In genomic region chr2:15668611-15669305, GRCh38 we compare ENCODE assay signal across 1 cellular context.
TF ChIP-seq lines count a peak whose summit lies in the region.

No MANE protein-coding gene starts in this region.

TF ChIP-seq in IMR-90, 13 proteins besides CTCF, POLR2A, EP300 and RAD21:
- TF ChIP-seq NFE2L2 (IDR thresholded peaks at IDR 0.05; ENCODE audit: low read depth, low read length) (no peak), ELK1 (IDR thresholded peaks at IDR 0.05; ENCODE audit: borderline replicate concordance, low read depth, low read length) (no peak), CEBPB (IDR thresholded peaks at IDR 0.05; ENCODE audit: low read depth, low read length) (no peak), SMC3 (IDR thresholded peaks at IDR 0.05; ENCODE audit: low read depth, low read length) (no peak), CHD1 (IDR thresholded peaks at IDR 0.05; ENCODE audit: low read depth, low read length) (no peak), MAZ (IDR thresholded peaks at IDR 0.05; ENCODE audit: borderline replicate concordance, low read depth, low read length) (no peak), MAFK (IDR thresholded peaks at IDR 0.05; ENCODE audit: low read depth, low read length) (no peak), MXI1 (IDR thresholded peaks at IDR 0.05; ENCODE audit: borderline replicate concordance, low read depth, low read length) (no peak), RFX5 (IDR thresholded peaks at IDR 0.05; ENCODE audit: low read depth, low read length) (no peak), USF2 (IDR thresholded peaks at IDR 0.05; ENCODE audit: low read depth, low read length) (no peak), BHLHE40 (IDR thresholded peaks at IDR 0.05; ENCODE audit: low read depth, low read length) (no peak), RCOR1 (IDR thresholded peaks at IDR 0.05; ENCODE audit: insufficient replicate concordance, low read length) (no peak), FOS (IDR thresholded peaks at IDR 0.05; ENCODE audit: low read depth, low read length) (no peak)
